1 cellular context compared by ENCODE assay signal in genomic region chr4:1381944-1382541, GRCh38.
TF ChIP-seq lines count a peak whose summit lies in the region.

No MANE protein-coding gene starts in this region.

TF ChIP-seq in neural cell, 6 proteins besides CTCF, POLR2A, EP300 and RAD21 (continued from another document):
- TF ChIP-seq, protein P1, sequence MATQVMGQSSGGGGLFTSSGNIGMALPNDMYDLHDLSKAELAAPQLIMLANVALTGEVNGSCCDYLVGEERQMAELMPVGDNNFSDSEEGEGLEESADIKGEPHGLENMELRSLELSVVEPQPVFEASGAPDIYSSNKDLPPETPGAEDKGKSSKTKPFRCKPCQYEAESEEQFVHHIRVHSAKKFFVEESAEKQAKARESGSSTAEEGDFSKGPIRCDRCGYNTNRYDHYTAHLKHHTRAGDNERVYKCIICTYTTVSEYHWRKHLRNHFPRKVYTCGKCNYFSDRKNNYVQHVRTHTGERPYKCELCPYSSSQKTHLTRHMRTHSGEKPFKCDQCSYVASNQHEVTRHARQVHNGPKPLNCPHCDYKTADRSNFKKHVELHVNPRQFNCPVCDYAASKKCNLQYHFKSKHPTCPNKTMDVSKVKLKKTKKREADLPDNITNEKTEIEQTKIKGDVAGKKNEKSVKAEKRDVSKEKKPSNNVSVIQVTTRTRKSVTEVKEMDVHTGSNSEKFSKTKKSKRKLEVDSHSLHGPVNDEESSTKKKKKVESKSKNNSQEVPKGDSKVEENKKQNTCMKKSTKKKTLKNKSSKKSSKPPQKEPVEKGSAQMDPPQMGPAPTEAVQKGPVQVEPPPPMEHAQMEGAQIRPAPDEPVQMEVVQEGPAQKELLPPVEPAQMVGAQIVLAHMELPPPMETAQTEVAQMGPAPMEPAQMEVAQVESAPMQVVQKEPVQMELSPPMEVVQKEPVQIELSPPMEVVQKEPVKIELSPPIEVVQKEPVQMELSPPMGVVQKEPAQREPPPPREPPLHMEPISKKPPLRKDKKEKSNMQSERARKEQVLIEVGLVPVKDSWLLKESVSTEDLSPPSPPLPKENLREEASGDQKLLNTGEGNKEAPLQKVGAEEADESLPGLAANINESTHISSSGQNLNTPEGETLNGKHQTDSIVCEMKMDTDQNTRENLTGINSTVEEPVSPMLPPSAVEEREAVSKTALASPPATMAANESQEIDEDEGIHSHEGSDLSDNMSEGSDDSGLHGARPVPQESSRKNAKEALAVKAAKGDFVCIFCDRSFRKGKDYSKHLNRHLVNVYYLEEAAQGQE (IDR thresholded peaks at IDR 0.05; ENCODE audit: borderline replicate concordance): peak; percentile 44
- TF ChIP-seq POLR2AphosphoS5 (IDR thresholded peaks at IDR 0.05): peak; percentile 28
